1 cellular context compared by ENCODE assay signal in the genomic region with DNA sequence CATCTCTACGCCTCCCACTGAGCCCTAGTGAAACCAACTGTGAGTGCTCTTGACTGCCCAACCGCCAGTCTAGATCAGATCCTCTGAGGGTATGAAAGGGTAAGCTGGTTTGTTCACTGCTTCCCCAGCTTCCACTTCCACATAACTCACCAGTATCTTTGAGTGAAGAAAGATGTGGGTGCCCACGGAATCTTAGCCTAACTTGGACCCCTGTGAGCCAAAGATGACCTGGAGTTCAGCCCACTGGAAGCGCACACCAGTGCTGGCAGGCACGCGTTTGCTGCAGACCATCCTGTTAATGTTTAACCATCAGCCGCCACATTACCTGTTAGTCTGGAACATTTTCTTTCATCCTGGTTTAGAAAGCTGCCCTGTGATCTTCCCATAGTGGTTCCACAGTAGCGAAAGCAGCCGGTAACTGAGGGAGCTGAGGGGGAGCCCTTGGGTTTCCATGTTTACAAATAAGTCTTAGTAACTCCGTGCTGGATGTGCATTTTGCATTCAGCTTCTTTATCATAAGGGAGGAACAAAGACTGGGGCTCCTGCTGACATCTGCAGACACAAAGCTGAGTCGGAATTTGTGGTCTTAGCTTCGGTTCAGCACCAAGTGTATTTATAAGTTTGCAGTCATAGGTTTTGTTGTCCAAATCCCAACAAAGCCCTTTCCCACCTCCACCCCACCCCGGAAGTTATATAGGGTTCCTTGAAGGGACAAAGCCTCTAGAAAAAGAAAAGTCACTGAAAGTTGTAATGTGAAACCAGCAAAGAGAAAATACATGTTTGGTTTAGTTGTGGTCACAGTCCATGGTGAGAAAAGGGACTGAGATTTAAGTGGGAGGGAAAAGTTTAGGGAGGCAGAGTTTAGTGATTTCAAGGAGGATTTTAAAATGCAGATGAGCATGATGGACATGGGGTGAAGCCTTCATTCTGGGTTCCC.
A peak's percentile ranks its signal among the peaks of the same experiment; 100 is the strongest.
TF ChIP-seq lines count a peak whose summit lies in the region.

No MANE protein-coding gene starts in this region.

TF ChIP-seq in HepG2, 621 proteins besides CTCF, POLR2A, EP300 and RAD21 (continued from another document and continues in another):
- TF ChIP-seq, protein P1, sequence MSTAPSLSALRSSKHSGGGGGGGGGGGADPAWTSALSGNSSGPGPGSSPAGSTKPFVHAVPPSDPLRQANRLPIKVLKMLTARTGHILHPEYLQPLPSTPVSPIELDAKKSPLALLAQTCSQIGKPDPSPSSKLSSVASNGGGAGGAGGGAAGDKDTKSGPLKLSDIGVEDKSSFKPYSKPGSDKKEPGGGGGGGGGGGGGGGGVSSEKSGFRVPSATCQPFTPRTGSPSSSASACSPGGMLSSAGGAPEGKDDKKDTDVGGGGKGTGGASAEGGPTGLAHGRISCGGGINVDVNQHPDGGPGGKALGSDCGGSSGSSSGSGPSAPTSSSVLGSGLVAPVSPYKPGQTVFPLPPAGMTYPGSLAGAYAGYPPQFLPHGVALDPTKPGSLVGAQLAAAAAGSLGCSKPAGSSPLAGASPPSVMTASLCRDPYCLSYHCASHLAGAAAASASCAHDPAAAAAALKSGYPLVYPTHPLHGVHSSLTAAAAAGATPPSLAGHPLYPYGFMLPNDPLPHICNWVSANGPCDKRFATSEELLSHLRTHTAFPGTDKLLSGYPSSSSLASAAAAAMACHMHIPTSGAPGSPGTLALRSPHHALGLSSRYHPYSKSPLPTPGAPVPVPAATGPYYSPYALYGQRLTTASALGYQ (CRISPR knock-in tag; IDR thresholded peaks at IDR 0.05) = peak; percentile 71; the same call in 1 of the 2 replicates
- TF ChIP-seq, protein P2, sequence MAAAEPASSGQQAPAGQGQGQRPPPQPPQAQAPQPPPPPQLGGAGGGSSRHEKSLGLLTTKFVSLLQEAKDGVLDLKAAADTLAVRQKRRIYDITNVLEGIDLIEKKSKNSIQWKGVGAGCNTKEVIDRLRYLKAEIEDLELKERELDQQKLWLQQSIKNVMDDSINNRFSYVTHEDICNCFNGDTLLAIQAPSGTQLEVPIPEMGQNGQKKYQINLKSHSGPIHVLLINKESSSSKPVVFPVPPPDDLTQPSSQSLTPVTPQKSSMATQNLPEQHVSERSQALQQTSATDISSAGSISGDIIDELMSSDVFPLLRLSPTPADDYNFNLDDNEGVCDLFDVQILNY (CRISPR knock-in tag; conservative IDR thresholded peaks at IDR 0.05) = no peak
- no peak for TF ChIP-seq SETDB1 (CRISPR knock-in tag; IDR thresholded peaks at IDR 0.05; ENCODE audit: borderline replicate concordance)
- TF ChIP-seq, protein P3, sequence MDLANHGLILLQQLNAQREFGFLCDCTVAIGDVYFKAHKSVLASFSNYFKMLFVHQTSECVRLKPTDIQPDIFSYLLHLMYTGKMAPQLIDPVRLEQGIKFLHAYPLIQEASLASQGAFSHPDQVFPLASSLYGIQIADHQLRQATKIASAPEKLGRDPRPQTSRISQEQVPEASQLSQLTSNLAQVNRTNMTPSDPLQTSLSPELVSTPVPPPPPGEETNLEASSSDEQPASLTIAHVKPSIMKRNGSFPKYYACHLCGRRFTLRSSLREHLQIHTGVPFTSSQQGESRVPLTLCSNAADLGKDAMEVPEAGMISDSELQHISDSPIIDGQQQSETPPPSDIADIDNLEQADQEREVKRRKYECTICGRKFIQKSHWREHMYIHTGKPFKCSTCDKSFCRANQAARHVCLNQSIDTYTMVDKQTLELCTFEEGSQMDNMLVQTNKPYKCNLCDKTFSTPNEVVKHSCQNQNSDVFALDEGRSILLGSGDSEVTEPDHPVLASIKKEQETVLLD (CRISPR knock-in tag; IDR thresholded peaks at IDR 0.05; ENCODE audit: low read depth) = no peak
- TF ChIP-seq YEATS2 (CRISPR knock-in tag; IDR thresholded peaks at IDR 0.05; ENCODE audit: borderline replicate concordance) = no peak
- TF ChIP-seq, protein P4, sequence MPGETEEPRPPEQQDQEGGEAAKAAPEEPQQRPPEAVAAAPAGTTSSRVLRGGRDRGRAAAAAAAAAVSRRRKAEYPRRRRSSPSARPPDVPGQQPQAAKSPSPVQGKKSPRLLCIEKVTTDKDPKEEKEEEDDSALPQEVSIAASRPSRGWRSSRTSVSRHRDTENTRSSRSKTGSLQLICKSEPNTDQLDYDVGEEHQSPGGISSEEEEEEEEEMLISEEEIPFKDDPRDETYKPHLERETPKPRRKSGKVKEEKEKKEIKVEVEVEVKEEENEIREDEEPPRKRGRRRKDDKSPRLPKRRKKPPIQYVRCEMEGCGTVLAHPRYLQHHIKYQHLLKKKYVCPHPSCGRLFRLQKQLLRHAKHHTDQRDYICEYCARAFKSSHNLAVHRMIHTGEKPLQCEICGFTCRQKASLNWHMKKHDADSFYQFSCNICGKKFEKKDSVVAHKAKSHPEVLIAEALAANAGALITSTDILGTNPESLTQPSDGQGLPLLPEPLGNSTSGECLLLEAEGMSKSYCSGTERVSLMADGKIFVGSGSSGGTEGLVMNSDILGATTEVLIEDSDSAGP (CRISPR knock-in tag; IDR thresholded peaks at IDR 0.05; ENCODE audit: borderline replicate concordance) = peak; percentile 36; the same call in 1 of the 2 replicates
- TF ChIP-seq, protein P5, sequence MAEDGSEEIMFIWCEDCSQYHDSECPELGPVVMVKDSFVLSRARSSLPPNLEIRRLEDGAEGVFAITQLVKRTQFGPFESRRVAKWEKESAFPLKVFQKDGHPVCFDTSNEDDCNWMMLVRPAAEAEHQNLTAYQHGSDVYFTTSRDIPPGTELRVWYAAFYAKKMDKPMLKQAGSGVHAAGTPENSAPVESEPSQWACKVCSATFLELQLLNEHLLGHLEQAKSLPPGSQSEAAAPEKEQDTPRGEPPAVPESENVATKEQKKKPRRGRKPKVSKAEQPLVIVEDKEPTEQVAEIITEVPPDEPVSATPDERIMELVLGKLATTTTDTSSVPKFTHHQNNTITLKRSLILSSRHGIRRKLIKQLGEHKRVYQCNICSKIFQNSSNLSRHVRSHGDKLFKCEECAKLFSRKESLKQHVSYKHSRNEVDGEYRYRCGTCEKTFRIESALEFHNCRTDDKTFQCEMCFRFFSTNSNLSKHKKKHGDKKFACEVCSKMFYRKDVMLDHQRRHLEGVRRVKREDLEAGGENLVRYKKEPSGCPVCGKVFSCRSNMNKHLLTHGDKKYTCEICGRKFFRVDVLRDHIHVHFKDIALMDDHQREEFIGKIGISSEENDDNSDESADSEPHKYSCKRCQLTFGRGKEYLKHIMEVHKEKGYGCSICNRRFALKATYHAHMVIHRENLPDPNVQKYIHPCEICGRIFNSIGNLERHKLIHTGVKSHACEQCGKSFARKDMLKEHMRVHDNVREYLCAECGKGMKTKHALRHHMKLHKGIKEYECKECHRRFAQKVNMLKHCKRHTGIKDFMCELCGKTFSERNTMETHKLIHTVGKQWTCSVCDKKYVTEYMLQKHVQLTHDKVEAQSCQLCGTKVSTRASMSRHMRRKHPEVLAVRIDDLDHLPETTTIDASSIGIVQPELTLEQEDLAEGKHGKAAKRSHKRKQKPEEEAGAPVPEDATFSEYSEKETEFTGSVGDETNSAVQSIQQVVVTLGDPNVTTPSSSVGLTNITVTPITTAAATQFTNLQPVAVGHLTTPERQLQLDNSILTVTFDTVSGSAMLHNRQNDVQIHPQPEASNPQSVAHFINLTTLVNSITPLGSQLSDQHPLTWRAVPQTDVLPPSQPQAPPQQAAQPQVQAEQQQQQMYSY (CRISPR knock-in tag; IDR thresholded peaks at IDR 0.05) = peak; percentile 25; the same call in 1 of the 2 replicates
- no peak for TF ChIP-seq RELA (CRISPR knock-in tag; IDR thresholded peaks at IDR 0.05)
- no peak for TF ChIP-seq ZNF670 (CRISPR knock-in tag; IDR thresholded peaks at IDR 0.05; ENCODE audit: borderline replicate concordance)
- TF ChIP-seq ZNF274 (CRISPR knock-in tag; IDR thresholded peaks at IDR 0.05) = no peak
- peak; percentile 43; the same call in 1 of the 2 replicates for TF ChIP-seq GATAD1 (CRISPR knock-in tag; IDR thresholded peaks at IDR 0.05)
- no peak for TF ChIP-seq KLF12 (CRISPR knock-in tag; IDR thresholded peaks at IDR 0.05; ENCODE audit: borderline replicate concordance)
- TF ChIP-seq JDP2 (CRISPR knock-in tag; IDR thresholded peaks at IDR 0.05; ENCODE audit: borderline replicate concordance) = no peak
- TF ChIP-seq, protein P6, sequence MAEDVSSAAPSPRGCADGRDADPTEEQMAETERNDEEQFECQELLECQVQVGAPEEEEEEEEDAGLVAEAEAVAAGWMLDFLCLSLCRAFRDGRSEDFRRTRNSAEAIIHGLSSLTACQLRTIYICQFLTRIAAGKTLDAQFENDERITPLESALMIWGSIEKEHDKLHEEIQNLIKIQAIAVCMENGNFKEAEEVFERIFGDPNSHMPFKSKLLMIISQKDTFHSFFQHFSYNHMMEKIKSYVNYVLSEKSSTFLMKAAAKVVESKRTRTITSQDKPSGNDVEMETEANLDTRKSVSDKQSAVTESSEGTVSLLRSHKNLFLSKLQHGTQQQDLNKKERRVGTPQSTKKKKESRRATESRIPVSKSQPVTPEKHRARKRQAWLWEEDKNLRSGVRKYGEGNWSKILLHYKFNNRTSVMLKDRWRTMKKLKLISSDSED (CRISPR knock-in tag; IDR thresholded peaks at IDR 0.05) = no peak
- no peak for TF ChIP-seq SRF (IDR thresholded peaks at IDR 0.05; ENCODE audit: low read depth, low read length)
- no peak for TF ChIP-seq ZFYVE20 (CRISPR knock-in tag; IDR thresholded peaks at IDR 0.05; ENCODE audit: borderline replicate concordance, low read depth)
- TF ChIP-seq ZNF333 (CRISPR knock-in tag; IDR thresholded peaks at IDR 0.05; ENCODE audit: borderline replicate concordance) = no peak
- peak; percentile 82 for TF ChIP-seq TARDBP (CRISPR knock-in tag; IDR thresholded peaks at IDR 0.05)
- TF ChIP-seq SALL1 (CRISPR knock-in tag; IDR thresholded peaks at IDR 0.05) = peak; percentile 90
- peak; percentile 83; the same call in 1 of the 2 replicates for TF ChIP-seq NCOA1 (CRISPR knock-in tag; IDR thresholded peaks at IDR 0.05)
- TF ChIP-seq, protein P7, sequence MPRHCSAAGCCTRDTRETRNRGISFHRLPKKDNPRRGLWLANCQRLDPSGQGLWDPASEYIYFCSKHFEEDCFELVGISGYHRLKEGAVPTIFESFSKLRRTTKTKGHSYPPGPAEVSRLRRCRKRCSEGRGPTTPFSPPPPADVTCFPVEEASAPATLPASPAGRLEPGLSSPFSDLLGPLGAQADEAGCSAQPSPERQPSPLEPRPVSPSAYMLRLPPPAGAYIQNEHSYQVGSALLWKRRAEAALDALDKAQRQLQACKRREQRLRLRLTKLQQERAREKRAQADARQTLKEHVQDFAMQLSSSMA (CRISPR knock-in tag; IDR thresholded peaks at IDR 0.05) = no peak
- TF ChIP-seq NFRKB (IDR thresholded peaks at IDR 0.05) = no peak
- no peak for TF ChIP-seq ZNF230 (CRISPR knock-in tag; IDR thresholded peaks at IDR 0.05)
- peak; percentile 18 for TF ChIP-seq XRCC5 (optimal IDR thresholded peaks at IDR 0.05; ENCODE audit: low read length)
- TF ChIP-seq ZNF101 (CRISPR knock-in tag; IDR thresholded peaks at IDR 0.05; ENCODE audit: borderline replicate concordance, low read depth) = no peak
- TF ChIP-seq ZNF451 (CRISPR knock-in tag; IDR thresholded peaks at IDR 0.05) = no peak
- no peak for TF ChIP-seq ZNF335 (CRISPR knock-in tag; IDR thresholded peaks at IDR 0.05)
- TF ChIP-seq ZFP41 (CRISPR knock-in tag; IDR thresholded peaks at IDR 0.05; ENCODE audit: borderline replicate concordance) = no peak
- TF ChIP-seq, protein P8, sequence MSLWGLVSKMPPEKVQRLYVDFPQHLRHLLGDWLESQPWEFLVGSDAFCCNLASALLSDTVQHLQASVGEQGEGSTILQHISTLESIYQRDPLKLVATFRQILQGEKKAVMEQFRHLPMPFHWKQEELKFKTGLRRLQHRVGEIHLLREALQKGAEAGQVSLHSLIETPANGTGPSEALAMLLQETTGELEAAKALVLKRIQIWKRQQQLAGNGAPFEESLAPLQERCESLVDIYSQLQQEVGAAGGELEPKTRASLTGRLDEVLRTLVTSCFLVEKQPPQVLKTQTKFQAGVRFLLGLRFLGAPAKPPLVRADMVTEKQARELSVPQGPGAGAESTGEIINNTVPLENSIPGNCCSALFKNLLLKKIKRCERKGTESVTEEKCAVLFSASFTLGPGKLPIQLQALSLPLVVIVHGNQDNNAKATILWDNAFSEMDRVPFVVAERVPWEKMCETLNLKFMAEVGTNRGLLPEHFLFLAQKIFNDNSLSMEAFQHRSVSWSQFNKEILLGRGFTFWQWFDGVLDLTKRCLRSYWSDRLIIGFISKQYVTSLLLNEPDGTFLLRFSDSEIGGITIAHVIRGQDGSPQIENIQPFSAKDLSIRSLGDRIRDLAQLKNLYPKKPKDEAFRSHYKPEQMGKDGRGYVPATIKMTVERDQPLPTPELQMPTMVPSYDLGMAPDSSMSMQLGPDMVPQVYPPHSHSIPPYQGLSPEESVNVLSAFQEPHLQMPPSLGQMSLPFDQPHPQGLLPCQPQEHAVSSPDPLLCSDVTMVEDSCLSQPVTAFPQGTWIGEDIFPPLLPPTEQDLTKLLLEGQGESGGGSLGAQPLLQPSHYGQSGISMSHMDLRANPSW (CRISPR knock-in tag; IDR thresholded peaks at IDR 0.05; ENCODE audit: borderline replicate concordance) = no peak
- TF ChIP-seq TCF7L2 (IDR thresholded peaks at IDR 0.05; ENCODE audit: low read depth, low read length) = no peak
- TF ChIP-seq, protein P9, sequence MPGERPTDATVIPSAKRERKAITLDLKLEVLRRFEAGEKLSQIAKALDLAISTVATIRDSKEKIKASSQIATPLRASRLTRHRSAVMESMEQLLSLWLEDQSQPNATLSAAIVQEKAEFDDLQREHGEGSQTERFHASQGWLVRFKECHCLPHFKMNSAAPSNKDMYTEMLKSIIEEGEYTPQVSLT (CRISPR knock-in tag; IDR thresholded peaks at IDR 0.05; ENCODE audit: borderline replicate concordance, low read depth) = no peak
- TF ChIP-seq, protein P10, sequence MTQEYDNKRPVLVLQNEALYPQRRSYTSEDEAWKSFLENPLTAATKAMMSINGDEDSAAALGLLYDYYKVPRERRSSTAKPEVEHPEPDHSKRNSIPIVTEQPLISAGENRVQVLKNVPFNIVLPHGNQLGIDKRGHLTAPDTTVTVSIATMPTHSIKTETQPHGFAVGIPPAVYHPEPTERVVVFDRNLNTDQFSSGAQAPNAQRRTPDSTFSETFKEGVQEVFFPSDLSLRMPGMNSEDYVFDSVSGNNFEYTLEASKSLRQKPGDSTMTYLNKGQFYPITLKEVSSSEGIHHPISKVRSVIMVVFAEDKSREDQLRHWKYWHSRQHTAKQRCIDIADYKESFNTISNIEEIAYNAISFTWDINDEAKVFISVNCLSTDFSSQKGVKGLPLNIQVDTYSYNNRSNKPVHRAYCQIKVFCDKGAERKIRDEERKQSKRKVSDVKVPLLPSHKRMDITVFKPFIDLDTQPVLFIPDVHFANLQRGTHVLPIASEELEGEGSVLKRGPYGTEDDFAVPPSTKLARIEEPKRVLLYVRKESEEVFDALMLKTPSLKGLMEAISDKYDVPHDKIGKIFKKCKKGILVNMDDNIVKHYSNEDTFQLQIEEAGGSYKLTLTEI (CRISPR knock-in tag; conservative IDR thresholded peaks at IDR 0.05) = no peak
- TF ChIP-seq NR1H2 (CRISPR knock-in tag; IDR thresholded peaks at IDR 0.05; ENCODE audit: borderline replicate concordance, low read depth) = no peak
- no peak for TF ChIP-seq ZNF562 (CRISPR knock-in tag; IDR thresholded peaks at IDR 0.05; ENCODE audit: borderline replicate concordance)
